26 cellular contexts compared by ENCODE assay signal in genomic region chr17:9018731-9019130, GRCh38. TPM values are rescaled to one million over a fixed set of nuclear protein-coding genes. Genes with fewer than 3 reads are reported as not detected.
"Had no signal": no experiment of that assay in that cellular context is flagged by ENCODE, and none has a peak within 500 bp of the region (broad histone marks: within the 10 kb centered on the region; RNA-seq: fewer than 3 reads in every experiment).

No MANE protein-coding gene starts in this region.

- DNase-seq: cortex of kidney; effector memory CD8-positive, alpha-beta T cell; kidney; mucosa of descending colon; naive thymus-derived CD8-positive, alpha-beta T cell; nephron progenitor cell; pancreas; retina; right lobe of liver; stimulated activated CD4-positive, alpha-beta T cell treated with anti-CD3 and anti-CD28 coated beads, Interleukin-4, amount 100 ng/mL, for 4 hours; stimulated activated naive CD8-positive, alpha-beta T cell treated with anti-CD3 and anti-CD28 coated beads, Interleukin-15, Interleukin-2, amounts not matched to agents 100 U/mL and 50 U/mL, for 24 hours; substantia nigra; testis had no signal

- H3K9me3 ChIP-seq: mucosa of descending colon, neutrophil, pancreas, right lobe of liver, testis, tibial artery had no signal

- H3K4me3 Mint-ChIP-seq: effector memory CD8-positive, alpha-beta T cell; mesothelial cell of epicardium; nephron progenitor cell; stimulated activated memory B cell treated with anti-CD40 and anti-IgM and Interleukin-4, amounts not matched to agents 10 μg/mL and 1 μg/mL and 100 μg/mL, for 72 hours had no signal

- H3K27me3 ChIP-seq: pancreas, right lobe of liver, testis, tibial artery had no signal

- FAIRE-seq: frontal cortex, kidney, pancreas had no signal

- H3K27ac Mint-ChIP-seq: effector memory CD8-positive, alpha-beta T cell; memory B cell; mesothelial cell of epicardium; naive thymus-derived CD8-positive, alpha-beta T cell; nephron progenitor cell; stimulated activated memory B cell treated with anti-CD40 and anti-IgM and Interleukin-4, amounts not matched to agents 10 μg/mL and 1 μg/mL and 100 μg/mL, for 72 hours; type B pancreatic cell had no signal

- H3K36me3 ChIP-seq: neutrophil, pancreas, right lobe of liver, tibial artery had no signal

- H3K27ac ChIP-seq: neutrophil, pancreas, right lobe of liver, testis, tibial artery had no signal

- H3K36me3 Mint-ChIP-seq: memory B cell; mesothelial cell of epicardium; stimulated activated memory B cell treated with anti-CD40 and anti-IgM and Interleukin-4, amounts not matched to agents 10 μg/mL and 1 μg/mL and 100 μg/mL, for 72 hours; type B pancreatic cell had no signal

- ATAC-seq: effector memory CD8-positive, alpha-beta T cell; left lobe of liver; mucosa of descending colon; naive thymus-derived CD8-positive, alpha-beta T cell; pancreas; right lobe of liver; stimulated activated memory B cell treated with anti-CD40 and anti-IgM and Interleukin-4, amounts not matched to agents 10 μg/mL and 1 μg/mL and 100 μg/mL, for 72 hours; stimulated activated naive CD8-positive, alpha-beta T cell treated with anti-CD3 and anti-CD28 coated beads, Interleukin-15, Interleukin-2, amounts not matched to agents 100 U/mL and 50 U/mL, for 24 hours had no signal

- H3K9me3 Mint-ChIP-seq: effector memory CD8-positive, alpha-beta T cell; memory B cell; mesothelial cell of epicardium; naive thymus-derived CD8-positive, alpha-beta T cell; nephron progenitor cell; stimulated activated memory B cell treated with anti-CD40 and anti-IgM and Interleukin-4, amounts not matched to agents 10 μg/mL and 1 μg/mL and 100 μg/mL, for 72 hours; type B pancreatic cell had no signal

- H3K4me3 ChIP-seq: lung, mucosa of descending colon, pancreas, right lobe of liver, testis, tibial artery had no signal

RNA-seq across cellular contexts. Expression of gene NTN1, which starts 2.6 kb away (rescaled TPM):
- polyA plus RNA-seq: naive thymus-derived CD8-positive, alpha-beta T cell had no signal

RNA-seq across cellular contexts. Expression of gene PIK3R5, which starts 53.2 kb away (rescaled TPM):
- total RNA-seq: dermis microvascular lymphatic vessel endothelial cell, fibroblast of villous mesenchyme, glomerular endothelial cell, pulmonary artery endothelial cell had no signal
